ENCODE assay signal across 26 cellular contexts in genomic region chr1:211490821-211491415, GRCh38. TPM values are rescaled to one million over a fixed set of nuclear protein-coding genes. Genes with fewer than 3 reads are reported as not detected.
"Had no signal": no experiment of that assay in that cellular context is flagged by ENCODE, and none has a peak within 500 bp of the region (broad histone marks: within the 10 kb centered on the region; RNA-seq: fewer than 3 reads in every experiment).

No MANE protein-coding gene starts in this region.

- ATAC-seq: activated T-cell treated with anti-CD3 and anti-CD28 coated beads, Interleukin-2, amount 50 U/mL, for 72 hours; stimulated activated memory B cell treated with anti-CD40 and anti-IgM and Interleukin-4, amounts not matched to agents 10 μg/mL and 1 μg/mL and 100 μg/mL, for 72 hours had no signal

- H3K9ac ChIP-seq: parathyroid adenoma had no signal

- H3K4me3 ChIP-seq: cardiac muscle cell, right lobe of liver, skin epidermis, uterus had no signal

- H2AFZ ChIP-seq: parathyroid adenoma had no signal

- H3K9me3 Mint-ChIP-seq: activated B cell treated with CpG ODN at 0.5 μM for 24 hours; activated CD4-positive, alpha-beta memory T cell treated with anti-CD3 and anti-CD28 coated beads for 36 hours; activated naive CD4-positive, alpha-beta T cell treated with anti-CD3 and anti-CD28 coated beads for 36 hours; activated T-cell treated with anti-CD3 and anti-CD28 coated beads, Interleukin-2, amount 50 U/mL, for 72 hours; dendritic cell treated with granulocyte-macrophage colony-stimulating factor and Interleukin-4, amounts not matched to agents 40 ng/mL and 50 ng/mL, for 4 days; nephron; stimulated activated memory B cell treated with anti-CD40 and anti-IgM and Interleukin-4, amounts not matched to agents 10 μg/mL and 1 μg/mL and 100 μg/mL, for 72 hours had no signal

- H3K36me3 Mint-ChIP-seq: activated CD4-positive, alpha-beta memory T cell treated with anti-CD3 and anti-CD28 coated beads for 36 hours; stimulated activated memory B cell treated with anti-CD40 and anti-IgM and Interleukin-4, amounts not matched to agents 10 μg/mL and 1 μg/mL and 100 μg/mL, for 72 hours had no signal

- H3K9me3 ChIP-seq: right lobe of liver, uterus had no signal

- H3K36me3 ChIP-seq: cardiac muscle cell, right lobe of liver, uterus had no signal

- H3K4me1 Mint-ChIP-seq: activated B cell treated with CpG ODN at 0.5 μM for 24 hours; stimulated activated memory B cell treated with anti-CD40 and anti-IgM and Interleukin-4, amounts not matched to agents 10 μg/mL and 1 μg/mL and 100 μg/mL, for 72 hours had no signal

- H3K27me3 ChIP-seq: cardiac muscle cell, right lobe of liver, uterus had no signal

- H3K4me3 Mint-ChIP-seq: activated B cell treated with CpG ODN at 0.5 μM for 24 hours; activated CD4-positive, alpha-beta memory T cell treated with anti-CD3 and anti-CD28 coated beads for 36 hours; activated naive CD4-positive, alpha-beta T cell treated with anti-CD3 and anti-CD28 coated beads for 36 hours; activated T-cell treated with anti-CD3 and anti-CD28 coated beads, Interleukin-2, amount 50 U/mL, for 72 hours; dendritic cell treated with granulocyte-macrophage colony-stimulating factor and Interleukin-4, amounts not matched to agents 40 ng/mL and 50 ng/mL, for 4 days; nephron; stimulated activated memory B cell treated with anti-CD40 and anti-IgM and Interleukin-4, amounts not matched to agents 10 μg/mL and 1 μg/mL and 100 μg/mL, for 72 hours had no signal

- DNase-seq: activated B cell treated with CpG ODN at 0.5 μM for 24 hours; activated CD4-positive, alpha-beta memory T cell treated with anti-CD3 and anti-CD28 coated beads for 36 hours; activated CD4-positive, alpha-beta T cell treated with anti-CD3 and anti-CD28 coated beads for 48 hours; activated effector memory CD4-positive, alpha-beta T cell treated with Interleukin-2 at 50 U/mL for 16 hours; activated naive CD4-positive, alpha-beta T cell treated with anti-CD3 and anti-CD28 coated beads for 36 hours; activated T-cell treated with anti-CD3 and anti-CD28 coated beads, Interleukin-2, amount 50 U/mL, for 72 hours; amygdala; effector CD4-positive, alpha-beta T cell; erythroblast; foreskin keratinocyte; nucleus accumbens; stimulated activated CD4-positive, alpha-beta T cell treated with anti-CD3 and anti-CD28 coated beads, Interleukin-15, amount 100 ng/mL, for 24 hours; trophoblast cell; uterus had no signal

- H3K4me1 ChIP-seq: foreskin keratinocyte, parathyroid adenoma, uterus had no signal

- H3K27me3 Mint-ChIP-seq: activated B cell treated with CpG ODN at 0.5 μM for 24 hours; activated CD4-positive, alpha-beta memory T cell treated with anti-CD3 and anti-CD28 coated beads for 36 hours; dendritic cell treated with granulocyte-macrophage colony-stimulating factor and Interleukin-4, amounts not matched to agents 40 ng/mL and 50 ng/mL, for 4 days; stimulated activated memory B cell treated with anti-CD40 and anti-IgM and Interleukin-4, amounts not matched to agents 10 μg/mL and 1 μg/mL and 100 μg/mL, for 72 hours had no signal

- H3K27ac ChIP-seq: cardiac muscle cell, foreskin keratinocyte, parathyroid adenoma, skin epidermis, uterus had no signal

- H3K79me2 ChIP-seq: parathyroid adenoma had no signal

- H3K27ac Mint-ChIP-seq: activated B cell treated with CpG ODN at 0.5 μM for 24 hours; activated CD4-positive, alpha-beta memory T cell treated with anti-CD3 and anti-CD28 coated beads for 36 hours; activated naive CD4-positive, alpha-beta T cell treated with anti-CD3 and anti-CD28 coated beads for 36 hours; activated T-cell treated with anti-CD3 and anti-CD28 coated beads, Interleukin-2, amount 50 U/mL, for 72 hours; dendritic cell treated with granulocyte-macrophage colony-stimulating factor and Interleukin-4, amounts not matched to agents 40 ng/mL and 50 ng/mL, for 4 days; stimulated activated memory B cell treated with anti-CD40 and anti-IgM and Interleukin-4, amounts not matched to agents 10 μg/mL and 1 μg/mL and 100 μg/mL, for 72 hours had no signal

RNA-seq across cellular contexts. Expression of gene RD3, which starts 1.0 kb away (rescaled TPM):
- total RNA-seq: activated B cell treated with CpG ODN at 0.5 μM for 24 hours; activated CD4-positive, alpha-beta memory T cell treated with anti-CD3 and anti-CD28 coated beads for 36 hours; activated naive CD4-positive, alpha-beta T cell treated with anti-CD3 and anti-CD28 coated beads for 36 hours; activated T-cell treated with anti-CD3 and anti-CD28 coated beads, Interleukin-2, amount 50 U/mL, for 72 hours; cardiac muscle cell; chondrocyte; foreskin keratinocyte; kidney epithelial cell; liver; right lobe of liver; T-helper 2 cell treated with Interferon-gamma antibody and Interleukin-4, amounts not matched to agents 100 ng/mL and 5 ng/mL, for 36 hours; temporal lobe had no signal
- polyA plus RNA-seq: foreskin keratinocyte, liver had no signal
